18 cellular contexts compared by ENCODE assay signal in genomic region chr10:126736737-126737136, GRCh38.
"Had no signal": no experiment of that assay in that cellular context is flagged by ENCODE, and none has a peak within 500 bp of the region (broad histone marks: within the 10 kb centered on the region; RNA-seq: fewer than 3 reads in every experiment).

No MANE protein-coding gene starts in this region.

- H3K4me1 ChIP-seq: gastrocnemius medialis, psoas muscle, stomach, testis had no signal

- H3K27ac ChIP-seq: dorsolateral prefrontal cortex, gastrocnemius medialis, ovary, psoas muscle, right lobe of liver, stomach, testis had no signal

- H3K4me3 ChIP-seq: dorsolateral prefrontal cortex, gastrocnemius medialis, ovary, psoas muscle, right lobe of liver, stomach, testis had no signal

- DNase-seq: activated CD4-positive, alpha-beta memory T cell treated with anti-CD3 and anti-CD28 coated beads, Interleukin-2, amount 10 ng/mL, durations not matched to agents 7 days and 5 days; activated CD4-positive, alpha-beta T cell treated with anti-CD3 and anti-CD28 coated beads for 48 hours; activated CD4-positive, CD25-positive, alpha-beta regulatory T cell; activated CD8-positive, alpha-beta memory T cell treated with anti-CD3 and anti-CD28 coated beads, Interleukin-2, amount 10 ng/mL, durations not matched to agents 7 days and 5 days; caudate nucleus; dorsolateral prefrontal cortex; gastrocnemius medialis; kidney glomerular epithelial cell; mesendoderm; naive thymus-derived CD8-positive, alpha-beta T cell; ovary; psoas muscle; right lobe of liver; stimulated activated CD4-positive, alpha-beta T cell treated with anti-CD3 and anti-CD28 coated beads, Interleukin-4, amount 100 ng/mL, for 24 hours; stomach; T1000; testis had no signal

- H3K27me3 ChIP-seq: gastrocnemius medialis, ovary, stomach, testis had no signal

- H3K9me3 ChIP-seq: gastrocnemius medialis, ovary, psoas muscle, right lobe of liver, stomach, testis had no signal

- H3K36me3 ChIP-seq: gastrocnemius medialis, ovary, right lobe of liver, stomach had no signal

- ATAC-seq: activated CD8-positive, alpha-beta memory T cell treated with anti-CD3 and anti-CD28 coated beads, Interleukin-2, amount 10 ng/mL, durations not matched to agents 7 days and 5 days; gastrocnemius medialis; naive thymus-derived CD8-positive, alpha-beta T cell; psoas muscle; right lobe of liver; stimulated activated effector memory CD8-positive, alpha-beta T cell treated with anti-CD3 and anti-CD28 coated beads, Interleukin-12 subunit alpha, Interleukin-12 subunit beta, amount 100 ng/mL, for 72 hours had no signal
